ENCODE assay signal across 22 cellular contexts in the genomic region with DNA sequence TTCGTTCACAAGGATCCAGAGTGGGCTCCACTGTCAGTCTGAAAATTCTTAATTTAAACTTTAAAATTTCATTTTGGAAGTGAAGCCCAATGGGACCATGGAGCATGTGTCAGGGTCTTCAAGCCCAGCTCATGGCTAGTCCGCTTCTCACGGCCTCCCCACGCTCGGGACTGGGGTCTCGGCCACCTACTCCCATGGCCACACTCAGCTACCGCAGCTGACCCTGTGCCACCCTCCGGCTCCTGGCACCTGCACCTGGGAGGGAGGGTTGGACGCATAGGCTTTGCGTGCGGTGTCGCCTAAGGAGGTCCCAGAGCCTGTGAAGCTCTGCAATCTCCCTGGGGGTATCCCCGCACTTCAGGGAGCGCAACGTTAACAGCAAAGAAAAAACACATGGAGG.
"Had no signal": no experiment of that assay in that cellular context is flagged by ENCODE, and none has a peak within 500 bp of the region (broad histone marks: within the 10 kb centered on the region; RNA-seq: fewer than 3 reads in every experiment).

No MANE protein-coding gene starts in this region.

- H3K36me3 ChIP-seq: SJCRH30 had no signal

- ATAC-seq: K562, Panc1, SK-N-SH treated with all-trans-retinoic acid at 6 μM for 48 hours had no signal

- H3K4me1 ChIP-seq: SJCRH30 had no signal

- DNase-seq: Kasumi-1, MM.1S, NCI-H1092 treated with DMSO at 0.1 percent for 48 hours, NCI-H1436, NCI-H187, NCI-H2029, NCI-H2081 treated with DMSO at 0.1 percent for 48 hours, NCI-H2171, NCI-H226, NCI-H446, NCI-H510A, NCI-H524 treated with DMSO at 0.1 percent for 48 hours, NCI-H69, NCI-H774, SHP77 treated with DMSO at 0.1 percent for 48 hours, SJCRH30 had no signal

- H3K9ac ChIP-seq: KMS-11 had no signal

- H3K4me3 ChIP-seq: K562, SJCRH30 had no signal

- H3K4me2 ChIP-seq: KMS-11 had no signal

- H3K27ac ChIP-seq: HL-60, KMS-11, RWPE1, SJCRH30 had no signal
